Comparison of ENCODE assay signal across 1 cellular context in genomic region chr1:19209990-19210771, GRCh38.
A peak's percentile ranks its signal among the peaks of the same experiment; 100 is the strongest.
TF ChIP-seq lines count a peak whose summit lies in the region.

Gene UBR4 (minus strand): TSS chr1:19210266. CDS start chr1:19210248, 18 bp downstream.

TF ChIP-seq in HepG2, 621 proteins besides CTCF, POLR2A, EP300 and RAD21 (continued from another document and continues in another):
- TF ChIP-seq THAP9 (CRISPR knock-in tag; IDR thresholded peaks at IDR 0.05; ENCODE audit: borderline replicate concordance) (peak; percentile 90; the same call in 1 of the 2 replicates), GLI4 (CRISPR knock-in tag; IDR thresholded peaks at IDR 0.05; ENCODE audit: borderline replicate concordance) (peak; percentile 52; the same call in 1 of the 2 replicates), ATF1 (CRISPR knock-in tag; IDR thresholded peaks at IDR 0.05) (peak; percentile 98), ZSCAN25 (CRISPR knock-in tag; IDR thresholded peaks at IDR 0.05) (peak; percentile 59; the same call in 1 of the 2 replicates), NR2F2 (IDR thresholded peaks at IDR 0.05; ENCODE audit: borderline replicate concordance, low read depth) (no peak), ZBTB14 (CRISPR knock-in tag; IDR thresholded peaks at IDR 0.05) (peak; percentile 85), MEIS2 (CRISPR knock-in tag; IDR thresholded peaks at IDR 0.05) (peak; percentile 88; the same call in 1 of the 2 replicates), RARG (CRISPR knock-in tag; IDR thresholded peaks at IDR 0.05; ENCODE audit: low read depth) (no peak), HES4 (CRISPR knock-in tag; IDR thresholded peaks at IDR 0.05; ENCODE audit: borderline replicate concordance) (no peak), PITX1 (CRISPR knock-in tag; IDR thresholded peaks at IDR 0.05) (peak; percentile 73; the same call in 1 of the 2 replicates), TBX2 (CRISPR knock-in tag; IDR thresholded peaks at IDR 0.05; ENCODE audit: borderline replicate concordance) (peak; percentile 86), NFYC (CRISPR knock-in tag; IDR thresholded peaks at IDR 0.05) (peak; percentile 54; the same call in 1 of the 2 replicates), FIP1L1 (IDR thresholded peaks at IDR 0.05; ENCODE audit: borderline replicate concordance, insufficient read depth, low read depth, low read length) (no peak), U2AF1 (optimal IDR thresholded peaks at IDR 0.05; ENCODE audit: low read depth, low read length) (no peak), GFI1 (CRISPR knock-in tag; IDR thresholded peaks at IDR 0.05; ENCODE audit: borderline replicate concordance) (peak; percentile 75; the same call in 1 of the 2 replicates), ZSCAN5A (CRISPR knock-in tag; IDR thresholded peaks at IDR 0.05; ENCODE audit: borderline replicate concordance) (no peak), BHLHE40 (IDR thresholded peaks at IDR 0.05; ENCODE audit: low read length) (peak; percentile 38; the same call in 1 of the 2 replicates), CBFB (CRISPR knock-in tag; IDR thresholded peaks at IDR 0.05) (peak; percentile 87), ZNF792 (CRISPR knock-in tag; IDR thresholded peaks at IDR 0.05) (peak; percentile 96), ZNF17 (CRISPR knock-in tag; IDR thresholded peaks at IDR 0.05) (no peak), SIX4 (CRISPR knock-in tag; IDR thresholded peaks at IDR 0.05) (no peak; the same call in 1 of the 2 replicates), ZFP36L1 (CRISPR knock-in tag; IDR thresholded peaks at IDR 0.05) (peak; percentile 96), ZEB1 (IDR thresholded peaks at IDR 0.05; ENCODE audit: insufficient replicate concordance, low read depth) (no peak), ATF6 (CRISPR knock-in tag; conservative IDR thresholded peaks at IDR 0.05) (no peak), SMAD1 (CRISPR knock-in tag; IDR thresholded peaks at IDR 0.05; ENCODE audit: borderline replicate concordance, low read depth) (no peak), PCBP2 (optimal IDR thresholded peaks at IDR 0.05; ENCODE audit: low read depth, low read length, poor library complexity, severe bottlenecking) (no peak), HMGXB3 (CRISPR knock-in tag; IDR thresholded peaks at IDR 0.05; ENCODE audit: borderline replicate concordance) (peak; percentile 72; the same call in 1 of the 2 replicates), AKAP8 (CRISPR knock-in tag; IDR thresholded peaks at IDR 0.05) (peak; percentile 17; the same call in 1 of the 2 replicates), ZNF333 (CRISPR knock-in tag; IDR thresholded peaks at IDR 0.05; ENCODE audit: borderline replicate concordance) (no peak; the same call in 1 of the 2 replicates), ZNF318 (CRISPR knock-in tag; IDR thresholded peaks at IDR 0.05) (no peak), FOSL1 (CRISPR knock-in tag; IDR thresholded peaks at IDR 0.05; ENCODE audit: borderline replicate concordance) (no peak), ZNF280B (CRISPR knock-in tag; IDR thresholded peaks at IDR 0.05; ENCODE audit: borderline replicate concordance) (peak; percentile 53; the same call in 1 of the 2 replicates), ZMYM3 (CRISPR knock-in tag; IDR thresholded peaks at IDR 0.05) (peak; percentile 54), GATAD1 (CRISPR knock-in tag; IDR thresholded peaks at IDR 0.05) (peak; percentile 97), TEAD3 (CRISPR knock-in tag; optimal IDR thresholded peaks at IDR 0.05; ENCODE audit: borderline replicate concordance) (peak; percentile 86), ZMYM4 (CRISPR knock-in tag; IDR thresholded peaks at IDR 0.05) (peak; percentile 95), ZNF431 (CRISPR knock-in tag; IDR thresholded peaks at IDR 0.05; ENCODE audit: borderline replicate concordance, low read depth) (no peak), SOX6 (IDR thresholded peaks at IDR 0.05) (no peak), SOX6 (CRISPR knock-in tag; IDR thresholded peaks at IDR 0.05) (peak; percentile 69), DMAP1 (CRISPR knock-in tag; IDR thresholded peaks at IDR 0.05) (peak; percentile 81)
